ENCODE assay signal across 12 cellular contexts in genomic region chr17:72249441-72249840, GRCh38.
"Had no signal": no experiment of that assay in that cellular context is flagged by ENCODE, and none has a peak within 500 bp of the region (broad histone marks: within the 10 kb centered on the region; RNA-seq: fewer than 3 reads in every experiment).

No MANE protein-coding gene starts in this region.

- H3K4me3 ChIP-seq: prostate gland, sigmoid colon had no signal

- H3K4me1 ChIP-seq: prostate gland, sigmoid colon had no signal

- H3K27ac ChIP-seq: prostate gland, sigmoid colon had no signal

- H3K36me3 ChIP-seq: prostate gland, sigmoid colon had no signal

- H3K27me3 ChIP-seq: sigmoid colon had no signal

- DNase-seq: activated CD4-positive, alpha-beta memory T cell treated with anti-CD3 and anti-CD28 coated beads, Interleukin-2, amount 10 ng/mL, durations not matched to agents 7 days and 5 days; activated CD4-positive, alpha-beta T cell treated with anti-CD3 and anti-CD28 coated beads for 1 hour; activated naive CD8-positive, alpha-beta T cell treated with anti-CD3 and anti-CD28 coated beads, Interleukin-2, amount 10 ng/mL, durations not matched to agents 7 days and 5 days; activated T-cell treated with anti-CD3 and anti-CD28 coated beads, Interleukin-2, amount 50 U/mL, for 48 hours; aorta; hippocampal formation; occipital lobe; sigmoid colon; stimulated activated CD4-positive, alpha-beta T cell treated with anti-CD3 and anti-CD28 coated beads, Interleukin-12 subunit alpha, Interleukin-12 subunit beta, amount 100 ng/mL, for 4 hours; stimulated activated naive CD4-positive, alpha-beta T cell; SW 1271 had no signal

- H3K9me3 ChIP-seq: prostate gland had no signal
